Comparison of ENCODE assay signal across 14 cellular contexts in the genomic region with DNA sequence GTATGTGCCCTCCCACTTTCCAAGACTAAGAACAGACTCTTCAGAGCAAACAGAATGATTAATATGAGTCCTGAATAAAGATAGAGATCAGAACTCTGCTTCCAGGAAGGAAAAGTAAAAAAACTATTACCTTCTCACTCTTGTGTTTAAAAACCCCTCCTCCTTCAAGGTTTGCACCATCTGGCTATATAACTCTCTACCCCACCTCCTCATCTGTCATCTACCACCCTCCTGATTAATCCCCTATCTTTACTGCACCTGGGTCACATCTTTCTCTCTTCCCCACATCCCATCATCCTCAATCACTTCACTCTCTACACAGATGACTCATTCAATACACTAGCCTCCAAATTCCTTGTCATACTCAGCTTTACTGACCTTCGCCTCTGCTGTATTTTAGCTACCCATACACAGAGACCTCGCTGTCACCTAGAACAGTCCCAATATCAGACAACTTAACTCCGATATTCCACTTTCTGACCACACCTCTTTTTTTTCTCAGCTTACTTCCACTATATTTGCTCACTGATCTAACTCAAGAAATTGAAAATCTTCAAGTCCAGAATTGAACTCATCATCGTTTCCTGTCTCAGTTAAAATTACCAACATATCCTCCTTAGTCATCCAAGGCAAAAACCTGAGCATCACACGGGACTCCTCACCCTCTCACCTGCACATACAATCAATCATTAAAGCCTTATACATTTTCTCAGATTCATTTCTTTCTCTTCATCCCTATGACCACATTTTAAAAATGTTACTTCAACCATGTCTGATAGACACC. TPM values are rescaled to one million over a fixed set of nuclear protein-coding genes. Genes with fewer than 3 reads are reported as not detected.
DNase-seq lines count a peak whose midpoint lies in the region; FAIRE-seq and TF ChIP-seq lines count a peak whose summit lies in the region.
"Had no signal": no experiment of that assay in that cellular context is flagged by ENCODE, and none has a peak within 500 bp of the region (broad histone marks: within the 10 kb centered on the region; RNA-seq: fewer than 3 reads in every experiment).

No MANE protein-coding gene starts in this region.

- no peak overlapping the region for H4K91ac ChIP-seq in neuronal stem cell (ENCODE audit: low read depth, low read length, poor library complexity)

- H3K23ac ChIP-seq in neuronal stem cell (ENCODE audit: low read depth, low read length, poor library complexity): no peak overlapping the region

- H3K9me1 ChIP-seq in keratinocyte (ENCODE audit: control insufficient read depth, extremely low read depth, insufficient read depth, low read length): no peaks in the 10 kb centered on the region

- no peak overlapping the region for H2AFZ ChIP-seq in keratinocyte (ENCODE audit: control insufficient read depth, low read length)
- no peak overlapping the region for H2AFZ ChIP-seq in neuronal stem cell (ENCODE audit: low read length)

- no peak overlapping the region for H4K8ac ChIP-seq in neuronal stem cell (ENCODE audit: low read depth, low read length)

- no peak overlapping the region for H3K14ac ChIP-seq in neuronal stem cell (ENCODE audit: low read length)

- H3K27me3 ChIP-seq in keratinocyte (ENCODE audit: control insufficient read depth, extremely low read depth, insufficient read depth, low read length) (no peaks in the 10 kb centered on the region), neuronal stem cell (ENCODE audit: control insufficient read depth in 3 of 3, insufficient read depth in 3 of 3, low read depth in 1 of 3, low read length in 3 of 3) (no peaks in the 10 kb centered on the region)
- H3K27me3 ChIP-seq: SJCRH30 had no signal

- H3K36me3 ChIP-seq in keratinocyte (ENCODE audit: control insufficient read depth in 2 of 2, extremely low read depth in 1 of 2, insufficient read depth in 2 of 2, low read length in 2 of 2) (no peaks in the 10 kb centered on the region), neuronal stem cell (replicated peaks in 1 of 2; ENCODE audit: control insufficient read depth in 2 of 2, insufficient read depth in 2 of 2, low read length in 2 of 2) (no peaks in the 10 kb centered on the region)

- H3K9ac ChIP-seq in keratinocyte (ENCODE audit: control insufficient read depth, extremely low read depth, insufficient read depth, low read length): no peak overlapping the region
- no peak overlapping the region for H3K9ac ChIP-seq in neuronal stem cell (ENCODE audit: low read depth, low read length, poor library complexity)

- peaks cover 6% of the 10 kb centered on the region for H3K79me2 ChIP-seq in keratinocyte (ENCODE audit: control insufficient read depth, insufficient read depth, low read length)

- peak; percentile 27 for DNase-seq in Daoy (ENCODE audit: low read depth)
- DNase-seq in HT1080 (ENCODE audit: low read depth): peak; percentile 78
- DNase-seq in SW480 (ENCODE audit: low spot score): peak; percentile 39
- no peak for DNase-seq in keratinocyte (ENCODE audit: low read depth, low spot score)
- no peak for DNase-seq in islet precursor cell
- DNase-seq in neuronal stem cell (ENCODE audit: low spot score): no peak
- no peak for DNase-seq in SIG-M5 (lab: John Stamatoyannopoulos, UW)
- no peak for DNase-seq in GM10248 (ENCODE audit: extremely low spot score)
- DNase-seq: activated CD4-positive, CD25-positive, alpha-beta regulatory T cell treated with anti-CD3 and anti-CD28 coated beads, Interleukin-2, amount 50 U/mL, for 72 hours; activated gamma-delta T cell; DMS153; NCI-H187 treated with DMSO at 0.1 percent for 48 hours; SJCRH30; stimulated activated CD4-positive, alpha-beta T cell treated with anti-CD3 and anti-CD28 coated beads, Interleukin-2, amount 100 ng/mL, for 48 hours had no signal

- no peak overlapping the region for H3K4ac ChIP-seq in neuronal stem cell (ENCODE audit: low read length)

- H3K9me3 ChIP-seq in keratinocyte (ENCODE audit: control insufficient read depth, low read depth, low read length) (no peaks in the 10 kb centered on the region), neuronal stem cell (replicated peaks in 1 of 2; ENCODE audit: control insufficient read depth in 2 of 2, insufficient read depth in 1 of 2, low read depth in 1 of 2, low read length in 2 of 2) (no peaks in the 10 kb centered on the region)
- H3K9me3 ChIP-seq: SJCRH30 had no signal

- TF ChIP-seq CTCF in keratinocyte (optimal IDR thresholded peaks at IDR 0.05 in 1 of 3, IDR thresholded peaks at IDR 0.05 in 1 of 3, conservative IDR thresholded peaks at IDR 0.05 in 1 of 3; ENCODE audit: extremely low read depth in 1 of 3, insufficient read depth in 2 of 3, low read length in 3 of 3) (no peak), GM10248 (IDR thresholded peaks at IDR 0.05; ENCODE audit: control extremely low read depth, extremely low read depth, low read depth, missing control alignments) (no peak)

- H3K4me2 ChIP-seq in keratinocyte (ENCODE audit: control insufficient read depth, extremely low read depth, insufficient read depth, low read depth, low read length) (peak overlapping the region; percentile 54), neuronal stem cell (ENCODE audit: insufficient read depth, low read length, poor library complexity, severe bottlenecking) (no peak overlapping the region)

- H3K4me3 ChIP-seq in keratinocyte (ENCODE audit: control insufficient read depth in 2 of 3, extremely low read depth in 1 of 3, insufficient read depth in 2 of 3, low read depth in 1 of 3, low read length in 3 of 3): no peak overlapping the region
- no peak overlapping the region for H3K4me3 ChIP-seq in neuronal stem cell (ENCODE audit: low read length in 2 of 2)
- H3K4me3 ChIP-seq: SJCRH30 had no signal

- peak; percentile 43 for FAIRE-seq in keratinocyte (lab: Jason Lieb, UNC)

- WGBS in neuronal stem cell (ENCODE audit: extremely low coverage in 2 of 2, insufficient read length in 2 of 2, insufficient replicate concordance in 1 of 2), 2 donors: no CpG with 5 or more reads among the region's 5 CpGs

- H3K4me1 ChIP-seq in keratinocyte (ENCODE audit: control insufficient read depth, extremely low read depth, insufficient read depth, low read length): peaks cover 24% of the 10 kb centered on the region
- H3K4me1 ChIP-seq in neuronal stem cell (ENCODE audit: control insufficient read depth in 2 of 2, insufficient read depth in 1 of 2, low read depth in 1 of 2, low read length in 2 of 2): peaks cover 8 to 10% of the 10 kb centered on the region in 2 donors

- H2BK12ac ChIP-seq in neuronal stem cell (ENCODE audit: low read length): no peak overlapping the region

- H3K27ac ChIP-seq in keratinocyte (ENCODE audit: control insufficient read depth, insufficient read depth, low read length) (peak overlapping the region; percentile 8), neuronal stem cell (replicated peaks; ENCODE audit: low read length) (no peak overlapping the region)
- H3K27ac ChIP-seq: SJCRH30 had no signal

- H2BK120ac ChIP-seq in neuronal stem cell (ENCODE audit: low read depth, low read length): no peak overlapping the region

- H2BK15ac ChIP-seq in neuronal stem cell (ENCODE audit: low read length): no peak overlapping the region

- H4K20me1 ChIP-seq in keratinocyte (ENCODE audit: control insufficient read depth, extremely low read depth, insufficient read depth, low read length): no peaks in the 10 kb centered on the region

- no peak overlapping the region for H2AK5ac ChIP-seq in neuronal stem cell (ENCODE audit: low read depth, low read length)

- CTCF ChIA-PET in GM10248 (lab: Yijun Ruan, JAX): interaction anchor here (1.1 to 1.6 kb wide), 2 partner anchors 8 to 277 kb away, joined by 3 read pairs; no protein-coding TSS in a partner anchor

- no peaks in the 10 kb centered on the region for H3K79me1 ChIP-seq in neuronal stem cell (ENCODE audit: low read depth, low read length)

- POLR2A ChIA-PET in GM10248 (lab: Yijun Ruan, JAX): interaction anchor here (0.6 kb wide), 1 partner anchor 259 kb away, joined by 3 read pairs; a partner anchor contains a TSS

- no peak overlapping the region for H3K18ac ChIP-seq in neuronal stem cell (ENCODE audit: low read length)

- dilution Hi-C loops in keratinocyte (cut with MboI; ENCODE audit: extremely low pct_ligation_motif_present, low sequenced_read_pairs): no loop called here

- no peak overlapping the region for H2BK5ac ChIP-seq in neuronal stem cell (ENCODE audit: low read length)

RNA-seq across cellular contexts. Expression of a gene that starts 3.6 kb away (rescaled TPM):
- total RNA-seq in Daoy (2014; rRNA removed; shearing (Covaris generic)): 4.7 and 8.0 TPM in 2 replicates
- 31.8 and 39.2 TPM in 2 replicates for total RNA-seq in HT1080 (2014; rRNA removed; shearing (Covaris generic))
- 20.8 and 21.8 TPM in 2 replicates for polyA plus RNA-seq in HT1080 (2015; cell fraction: cytosol; rRNA removed)
- polyA plus RNA-seq in HT1080 (2015; cell fraction: nucleus; rRNA removed): 23.8 and 29.4 TPM in 2 replicates
- 22.6 to 29.9 TPM (median 26.6 TPM) in 3 replicates for polyA plus RNA-seq in keratinocyte
- 3.0 TPM for polyA plus RNA-seq in keratinocyte (2011; ENCODE audit: low read depth)
- polyA plus RNA-seq in keratinocyte (2011; cell fraction: cytosol; rRNA removed): 17.9 and 21.2 TPM in 2 replicates
- polyA plus RNA-seq in keratinocyte (2011; cell fraction: nucleus; rRNA removed): 25.1 and 34.2 TPM in 2 replicates
- polyA plus RNA-seq in keratinocyte (2012; ENCODE audit: low replicate concordance): 6.2 and 26.7 TPM in 2 replicates
- 28.8 to 57.1 TPM (median 38.1 TPM) in 3 replicates for polyA minus RNA-seq in keratinocyte
- polyA minus RNA-seq in keratinocyte (2011; cell fraction: cytosol; rRNA and poly(A)+ RNA removed): 17.3 TPM
- polyA minus RNA-seq in keratinocyte (2011; cell fraction: nucleus; rRNA and poly(A)+ RNA removed): 18.3 and 28.9 TPM in 2 replicates
- polyA plus RNA-seq in neuronal stem cell (2013, experiment 1 of 2): 38.4 TPM
- 38.1 TPM for polyA plus RNA-seq in neuronal stem cell (2013, experiment 2 of 2)

Comparison
In these comparisons a context has a peak if more than half of its experiments do, and no peak if none do; other contexts are left out.
1. DNase-seq: peak in Daoy (single experiment), HT1080 (single experiment) and SW480 (single experiment); none in keratinocyte (single experiment), islet precursor cell (single experiment), neuronal stem cell (single experiment), SIG-M5 (single experiment) and GM10248 (single experiment).